17 cellular contexts compared by ENCODE assay signal in the genomic region with DNA sequence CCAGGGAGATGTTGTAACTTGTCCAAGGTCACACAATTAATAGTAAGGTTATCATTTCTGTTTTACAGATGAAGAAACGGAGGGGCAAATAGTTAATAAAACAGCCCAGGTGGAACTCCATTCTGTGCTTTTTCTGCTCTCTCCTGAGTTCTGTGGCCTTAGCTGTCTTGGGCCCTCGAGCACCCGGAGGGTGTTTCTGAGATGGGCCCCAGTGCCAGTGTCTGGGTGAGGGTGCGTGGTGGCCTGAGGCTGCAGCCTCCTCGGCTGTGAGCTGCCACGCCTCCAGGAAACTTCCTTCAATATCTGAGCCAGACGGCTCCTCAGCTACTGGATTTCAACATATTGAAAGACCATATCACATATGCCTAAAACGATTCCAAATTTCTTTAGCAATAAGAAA.
A peak's percentile ranks its signal among the peaks of the same experiment; 100 is the strongest.
DNase-seq lines count a peak whose midpoint lies in the region; ATAC-seq and TF ChIP-seq lines count a peak whose summit lies in the region.
"Had no signal": no experiment of that assay in that cellular context is flagged by ENCODE, and none has a peak within 500 bp of the region (broad histone marks: within the 10 kb centered on the region; RNA-seq: fewer than 3 reads in every experiment).

No MANE protein-coding gene starts in this region.

- H3K27ac Mint-ChIP-seq in brain (peak overlapping the region in 3 of 5 experiments; percentile 27 to 70 (median 61)), mesothelial cell of epicardium (peak overlapping the region; percentile 88)
- no peak overlapping the region for H3K27ac Mint-ChIP-seq in CD4-positive, alpha-beta T cell
- H3K27ac Mint-ChIP-seq: CD4-positive, alpha-beta memory T cell had no signal

- peak overlapping the region; percentile 74 for H3K9ac ChIP-seq in Karpas-422 (ENCODE audit: low read length)
- no peak overlapping the region for H3K9ac ChIP-seq in subcutaneous abdominal adipose tissue (ENCODE audit: low read length in 5 of 5)

- intact Hi-C loops in CD4-positive, alpha-beta T cell (cut with DNase I, micrococcal nuclease) = no loop called here

- TF ChIP-seq CTCF in brain (conservative IDR thresholded peaks at IDR 0.05) (no peak), mesothelial cell of epicardium (IDR thresholded peaks at IDR 0.05; ENCODE audit: unreplicated experiment) (no peak), RWPE1 (conservative IDR thresholded peaks at IDR 0.05; ENCODE audit: low read depth) (no peak)
- TF ChIP-seq CTCF in CD4-positive, alpha-beta T cell (IDR thresholded peaks at IDR 0.05) = no peak

- CTCF ChIA-PET in CD4-positive, alpha-beta T cell (lab: Charles Lee) = no interaction called here
- CTCF ChIA-PET in RWPE1 (lab: Yijun Ruan, JAX) = interaction anchor here (1.0 kb wide), 1 partner anchor 52 kb away, joined by 3 read pairs; no protein-coding TSS in a partner anchor

- H3K36me3 Mint-ChIP-seq in brain (no peaks in the 10 kb centered on the region), mesothelial cell of epicardium (no peaks in the 10 kb centered on the region)
- H3K36me3 Mint-ChIP-seq in CD4-positive, alpha-beta T cell (ENCODE audit: low read depth) = no peaks in the 10 kb centered on the region
- H3K36me3 Mint-ChIP-seq: CD4-positive, alpha-beta memory T cell had no signal

- H3K36me3 ChIP-seq in Karpas-422 (ENCODE audit: insufficient read depth, low read length) = no peaks in the 10 kb centered on the region
- peaks cover 0 to 3% (median 0%) of the 10 kb centered on the region in 5 donors for H3K36me3 ChIP-seq in subcutaneous abdominal adipose tissue (ENCODE audit: control insufficient read depth in 5 of 5, insufficient read depth in 5 of 5, low read length in 5 of 5)

- no peak overlapping the region for H3K4me3 Mint-ChIP-seq in brain
- no peak overlapping the region for H3K4me3 Mint-ChIP-seq in mesothelial cell of epicardium
- H3K4me3 Mint-ChIP-seq in CD4-positive, alpha-beta T cell = no peak overlapping the region
- H3K4me3 Mint-ChIP-seq: CD4-positive, alpha-beta memory T cell had no signal

- H3K4me3 ChIP-seq in Karpas-422 (ENCODE audit: low read length) (peak overlapping the region; percentile 57), subcutaneous abdominal adipose tissue (ENCODE audit: low read depth in 1 of 5, low read length in 5 of 5) (no peak overlapping the region)
- H3K4me3 ChIP-seq: PC-9 had no signal

- peaks cover 26% of the 10 kb centered on the region for H3K79me2 ChIP-seq in Karpas-422 (ENCODE audit: low read length)

- peak overlapping the region; percentile 78 for H3K4me2 ChIP-seq in Karpas-422 (ENCODE audit: low read depth, low read length, poor library complexity, severe bottlenecking)
- H3K4me2 ChIP-seq: PC-9 had no signal

- DNase-seq in Karpas-422 = peak; percentile 93
- DNase-seq in mesothelial cell of epicardium (ENCODE audit: low spot score in 2 of 2, unreplicated experiment in 2 of 2) = no peak
- no peak for DNase-seq in CD4-positive, alpha-beta T cell
- no peak for DNase-seq in RWPE1 (ENCODE audit: low spot score)
- DNase-seq in activated T-cell treated with anti-CD3 and anti-CD28 coated beads, Interleukin-2, amount 50 U/mL, for 48 hours = no peak
- DNase-seq: ACHN; CD4-positive, alpha-beta memory T cell; DND-41; GDM1; GOT3; NCI-H1092; NCI-H345 had no signal

- H4K20me1 ChIP-seq in Karpas-422 (ENCODE audit: insufficient read depth, low read depth, low read length) = no peaks in the 10 kb centered on the region

- H3K27me3 ChIP-seq in Karpas-422 (ENCODE audit: low read length) (no peaks in the 10 kb centered on the region), subcutaneous abdominal adipose tissue (ENCODE audit: control insufficient read depth in 5 of 5, insufficient read depth in 4 of 5, low read length in 5 of 5) (no peaks in the 10 kb centered on the region)
- H3K27me3 ChIP-seq in CD4-positive, alpha-beta T cell (ENCODE audit: control insufficient read depth, insufficient read depth, low read length) = no peaks in the 10 kb centered on the region

- H3K4me1 ChIP-seq in Karpas-422 (ENCODE audit: low read length) = peaks cover 98% of the 10 kb centered on the region
- peaks cover 5 to 64% (median 60%) of the 10 kb centered on the region in 5 donors for H3K4me1 ChIP-seq in subcutaneous abdominal adipose tissue (ENCODE audit: control insufficient read depth in 5 of 5, insufficient read depth in 5 of 5, low read length in 5 of 5)

- H3K9me3 Mint-ChIP-seq in brain = no peaks in the 10 kb centered on the region
- H3K9me3 Mint-ChIP-seq in mesothelial cell of epicardium = no peaks in the 10 kb centered on the region
- H3K9me3 Mint-ChIP-seq in CD4-positive, alpha-beta T cell = no peaks in the 10 kb centered on the region

- H3K9me3 ChIP-seq in Karpas-422 (ENCODE audit: low read length) (no peaks in the 10 kb centered on the region), subcutaneous abdominal adipose tissue (ENCODE audit: control insufficient read depth in 5 of 5, low read length in 5 of 5) (no peaks in the 10 kb centered on the region)
- H3K9me3 ChIP-seq in CD4-positive, alpha-beta T cell (ENCODE audit: control insufficient read depth, low read length) = no peaks in the 10 kb centered on the region

- H3K27ac ChIP-seq in Karpas-422 (ENCODE audit: low read length) (peak overlapping the region; percentile 97), subcutaneous abdominal adipose tissue (ENCODE audit: low read depth, low read length) (peak overlapping the region; percentile 67), RWPE1 (no peak overlapping the region)
- no peak overlapping the region for H3K27ac ChIP-seq in CD4-positive, alpha-beta T cell (ENCODE audit: low read depth, low read length)
- H3K27ac ChIP-seq: HL-60, PC-9 had no signal

- POLR2A ChIA-PET in CD4-positive, alpha-beta T cell (lab: Charles Lee) = no interaction called here
- POLR2A ChIA-PET in RWPE1 (lab: Yijun Ruan, JAX; ENCODE audit: low non-redundant PET) = no interaction called here

- H2AFZ ChIP-seq in Karpas-422 (ENCODE audit: low read length) = no peak overlapping the region
- H2AFZ ChIP-seq: PC-9 had no signal

- H3K27me3 Mint-ChIP-seq in brain (no peaks in the 10 kb centered on the region), mesothelial cell of epicardium (ENCODE audit: low read depth) (no peaks in the 10 kb centered on the region)
- peaks cover 5% of the 10 kb centered on the region for H3K27me3 Mint-ChIP-seq in CD4-positive, alpha-beta T cell

- H3K4me1 Mint-ChIP-seq in brain = peaks cover 35% of the 10 kb centered on the region
- peaks cover 75% of the 10 kb centered on the region for H3K4me1 Mint-ChIP-seq in mesothelial cell of epicardium
- no peaks in the 10 kb centered on the region for H3K4me1 Mint-ChIP-seq in CD4-positive, alpha-beta T cell (ENCODE audit: low read depth)
- H3K4me1 Mint-ChIP-seq: CD4-positive, alpha-beta memory T cell had no signal

- no peak for ATAC-seq in CD4-positive, alpha-beta T cell (ENCODE audit: poor library complexity)
- ATAC-seq: Right ventricle myocardium inferior had no signal

- H3K9me2 ChIP-seq in Karpas-422 (replicated peaks; ENCODE audit: insufficient read depth, low read length) = no peaks in the 10 kb centered on the region

Comparison
In these comparisons a context has a peak if more than half of its experiments do, and no peak if none do; other contexts are left out.
1. H3K27ac ChIP-seq: peak in Karpas-422 (single experiment) and subcutaneous abdominal adipose tissue (single experiment); none in CD4-positive, alpha-beta T cell (single experiment) and RWPE1 (single experiment).